Comparison of ENCODE assay signal across 1 cellular context in genomic region chr5:9265391-9266287, GRCh38.
TF ChIP-seq lines count a peak whose summit lies in the region.

No MANE protein-coding gene starts in this region.

TF ChIP-seq in GM23338, 12 proteins besides CTCF, POLR2A, EP300 and RAD21 (continued from another document):
- TF ChIP-seq ZNF462 (CRISPR knock-in tag; IDR thresholded peaks at IDR 0.05), result no peak
